ENCODE assay signal across 1 cellular context in genomic region chr14:22508150-22508457, GRCh38.
TF ChIP-seq lines count a peak whose summit lies in the region.

No MANE protein-coding gene starts in this region.

TF ChIP-seq in WTC11, 78 proteins besides CTCF, POLR2A, EP300 and RAD21 (continued from another document):
- no peak for TF ChIP-seq ZNF281 (CRISPR knock-in tag; IDR thresholded peaks at IDR 0.05)
- no peak for TF ChIP-seq SP1 (CRISPR knock-in tag; conservative IDR thresholded peaks at IDR 0.05)
- no peak for TF ChIP-seq AR (CRISPR knock-in tag; IDR thresholded peaks at IDR 0.05)
- no peak for TF ChIP-seq SOX15 (CRISPR knock-in tag; IDR thresholded peaks at IDR 0.05)
- no peak for TF ChIP-seq SMAD3 (CRISPR knock-in tag; IDR thresholded peaks at IDR 0.05; ENCODE audit: borderline replicate concordance)
- no peak for TF ChIP-seq ZNF416 (CRISPR knock-in tag; IDR thresholded peaks at IDR 0.05)
- no peak for TF ChIP-seq ZNF396 (CRISPR knock-in tag; IDR thresholded peaks at IDR 0.05; ENCODE audit: borderline replicate concordance)
- TF ChIP-seq FOXP1 (CRISPR knock-in tag; IDR thresholded peaks at IDR 0.05; ENCODE audit: borderline replicate concordance): no peak
